Comparison of ENCODE assay signal across 28 cellular contexts in the genomic region with DNA sequence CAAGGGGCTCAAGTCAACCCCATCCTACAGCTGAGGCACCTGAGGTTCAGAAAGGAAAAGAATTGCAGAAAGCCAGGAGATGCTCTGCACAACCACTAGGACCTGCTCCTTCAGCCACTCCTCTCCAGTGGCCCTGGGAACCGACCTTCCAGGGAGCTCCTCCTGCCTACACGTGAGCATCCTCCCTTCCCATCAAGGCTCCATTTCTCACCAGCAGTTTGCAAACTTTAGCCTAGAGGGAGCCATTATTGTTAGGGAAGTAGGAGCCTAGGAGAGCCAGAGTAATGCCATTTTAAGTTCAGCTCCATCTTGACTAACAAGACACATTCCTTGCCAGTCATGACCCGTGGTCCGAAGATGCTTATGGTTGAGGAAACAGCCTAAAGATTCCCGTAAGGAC.
"Had no signal": no experiment of that assay in that cellular context is flagged by ENCODE, and none has a peak within 500 bp of the region (broad histone marks: within the 10 kb centered on the region; RNA-seq: fewer than 3 reads in every experiment).

No MANE protein-coding gene starts in this region.

- DNase-seq: activated CD4-positive, alpha-beta memory T cell treated with anti-CD3 and anti-CD28 coated beads for 36 hours; activated CD4-positive, alpha-beta T cell treated with anti-CD3 and anti-CD28 coated beads for 36 hours; activated CD8-positive, alpha-beta memory T cell treated with anti-CD3 and anti-CD28 coated beads, Interleukin-2, amount 10 ng/mL, durations not matched to agents 7 days and 5 days; activated effector memory CD4-positive, alpha-beta T cell treated with anti-CD3 and anti-CD28 coated beads, Interleukin-2, amount 50 U/mL, for 16 hours; activated naive CD4-positive, alpha-beta T cell treated with anti-CD3 and anti-CD28 coated beads, Interleukin-2, amount 10 ng/mL, durations not matched to agents 7 days and 5 days; activated naive CD8-positive, alpha-beta T cell treated with anti-CD3 and anti-CD28 coated beads, Interleukin-2, amount 50 U/mL, for 24 hours; activated T-cell treated with anti-CD3 and anti-CD28 coated beads for 4 hours; caudate nucleus; effector memory CD4-positive, alpha-beta T cell; glutamatergic neuron; immature natural killer cell; lower lobe of right lung; naive B cell; ovary; psoas muscle; spleen; stimulated activated CD4-positive, alpha-beta T cell treated with anti-CD3 and anti-CD28 coated beads, Interleukin-4, amount 100 ng/mL, for 4 hours; stimulated activated naive CD8-positive, alpha-beta T cell treated with anti-CD3 and anti-CD28 coated beads, Interleukin-15, Interleukin-2, amounts not matched to agents 100 U/mL and 50 U/mL, for 24 hours; T-helper 9 cell; thyroid gland; upper lobe of right lung had no signal

- H3K27me3 ChIP-seq: ovary, thyroid gland had no signal

- ATAC-seq: activated CD4-positive, alpha-beta T cell treated with anti-CD3 and anti-CD28 coated beads for 36 hours; activated CD8-positive, alpha-beta memory T cell treated with anti-CD3 and anti-CD28 coated beads, Interleukin-2, amount 10 ng/mL, durations not matched to agents 7 days and 5 days; activated naive CD8-positive, alpha-beta T cell treated with anti-CD3 and anti-CD28 coated beads, Interleukin-2, amount 50 U/mL, for 24 hours; esophagus mucosa; left lobe of liver; lower lobe of right lung; psoas muscle; stimulated activated naive CD8-positive, alpha-beta T cell treated with anti-CD3 and anti-CD28 coated beads, Interleukin-15, Interleukin-2, amounts not matched to agents 100 U/mL and 50 U/mL, for 24 hours; upper lobe of right lung had no signal

- H3K27ac ChIP-seq: hepatocyte, lower lobe of right lung, ovary, psoas muscle, right atrium auricular region, spleen, thyroid gland, upper lobe of right lung had no signal

- FAIRE-seq: endothelial cell of umbilical vein, frontal cortex had no signal

- H3K79me2 ChIP-seq: hepatocyte had no signal

- H3K9me3 Mint-ChIP-seq: activated CD4-positive, alpha-beta memory T cell treated with anti-CD3 and anti-CD28 coated beads for 36 hours; activated naive CD4-positive, alpha-beta T cell treated with anti-CD3 and anti-CD28 coated beads, Interleukin-2, amount 10 ng/mL, durations not matched to agents 7 days and 5 days; activated naive CD8-positive, alpha-beta T cell treated with anti-CD3 and anti-CD28 coated beads, Interleukin-2, amount 50 U/mL, for 24 hours; immature natural killer cell had no signal

- H3K36me3 ChIP-seq: lower lobe of right lung, ovary, right atrium auricular region, spleen, thyroid gland, upper lobe of right lung had no signal

- H2AFZ ChIP-seq: hepatocyte had no signal

- H3K4me3 ChIP-seq: hepatocyte, lower lobe of right lung, ovary, psoas muscle, right atrium auricular region, spleen, thyroid gland, upper lobe of right lung had no signal

- H3K4me2 ChIP-seq: hepatocyte had no signal

- H3K27ac Mint-ChIP-seq: activated CD4-positive, alpha-beta memory T cell treated with anti-CD3 and anti-CD28 coated beads for 36 hours; activated CD4-positive, alpha-beta T cell treated with anti-CD3 and anti-CD28 coated beads for 36 hours; activated CD8-positive, alpha-beta memory T cell treated with anti-CD3 and anti-CD28 coated beads, Interleukin-2, amount 10 ng/mL, durations not matched to agents 7 days and 5 days; activated naive CD4-positive, alpha-beta T cell treated with anti-CD3 and anti-CD28 coated beads, Interleukin-2, amount 10 ng/mL, durations not matched to agents 7 days and 5 days; activated naive CD8-positive, alpha-beta T cell treated with anti-CD3 and anti-CD28 coated beads, Interleukin-2, amount 50 U/mL, for 24 hours; brain; immature natural killer cell; naive B cell had no signal

- H3K4me3 Mint-ChIP-seq: activated CD4-positive, alpha-beta memory T cell treated with anti-CD3 and anti-CD28 coated beads for 36 hours; activated CD4-positive, alpha-beta T cell treated with anti-CD3 and anti-CD28 coated beads for 36 hours; activated CD8-positive, alpha-beta memory T cell treated with anti-CD3 and anti-CD28 coated beads, Interleukin-2, amount 10 ng/mL, durations not matched to agents 7 days and 5 days; activated naive CD4-positive, alpha-beta T cell treated with anti-CD3 and anti-CD28 coated beads, Interleukin-2, amount 10 ng/mL, durations not matched to agents 7 days and 5 days; activated naive CD8-positive, alpha-beta T cell treated with anti-CD3 and anti-CD28 coated beads, Interleukin-2, amount 50 U/mL, for 24 hours; brain; immature natural killer cell; naive B cell had no signal

- H3K9me3 ChIP-seq: lower lobe of right lung, ovary, psoas muscle, right atrium auricular region, spleen, thyroid gland, upper lobe of right lung had no signal

- H3K4me1 ChIP-seq: lower lobe of right lung, psoas muscle, right atrium auricular region, spleen, upper lobe of right lung had no signal

- H3K36me3 Mint-ChIP-seq: activated CD4-positive, alpha-beta memory T cell treated with anti-CD3 and anti-CD28 coated beads for 36 hours; activated CD8-positive, alpha-beta memory T cell treated with anti-CD3 and anti-CD28 coated beads, Interleukin-2, amount 10 ng/mL, durations not matched to agents 7 days and 5 days; activated naive CD4-positive, alpha-beta T cell treated with anti-CD3 and anti-CD28 coated beads, Interleukin-2, amount 10 ng/mL, durations not matched to agents 7 days and 5 days; brain; immature natural killer cell; naive B cell had no signal

- H3K4me1 Mint-ChIP-seq: activated CD4-positive, alpha-beta T cell treated with anti-CD3 and anti-CD28 coated beads for 36 hours; activated CD8-positive, alpha-beta memory T cell treated with anti-CD3 and anti-CD28 coated beads, Interleukin-2, amount 10 ng/mL, durations not matched to agents 7 days and 5 days; activated naive CD4-positive, alpha-beta T cell treated with anti-CD3 and anti-CD28 coated beads, Interleukin-2, amount 10 ng/mL, durations not matched to agents 7 days and 5 days; activated naive CD8-positive, alpha-beta T cell treated with anti-CD3 and anti-CD28 coated beads, Interleukin-2, amount 50 U/mL, for 24 hours; brain; immature natural killer cell; naive B cell had no signal
